Comparison of ENCODE assay signal across 17 cellular contexts in genomic region chr13:71774863-71775262, GRCh38.
DNase-seq lines count a peak whose midpoint lies in the region; ATAC-seq and TF ChIP-seq lines count a peak whose summit lies in the region.
"Had no signal": no experiment of that assay in that cellular context is flagged by ENCODE, and none has a peak within 500 bp of the region (broad histone marks: within the 10 kb centered on the region; RNA-seq: fewer than 3 reads in every experiment).

No MANE protein-coding gene starts in this region.

- H3K9me3 Mint-ChIP-seq in WTC11 (no peaks in the 10 kb centered on the region), mesothelial cell of epicardium (no peaks in the 10 kb centered on the region)
- no peaks in the 10 kb centered on the region for H3K9me3 Mint-ChIP-seq in activated T-cell treated with anti-CD3 and anti-CD28 coated beads, Interleukin-2, amount 50 U/mL, for 4 hours
- H3K9me3 Mint-ChIP-seq: CD4-positive, alpha-beta T cell; CD8-positive, alpha-beta T cell had no signal

- H3K27ac ChIP-seq in HEK293 (ENCODE audit: extremely low read depth, low read depth, low read length), result no peak overlapping the region
- no peak overlapping the region for H3K27ac ChIP-seq in caudate nucleus (ENCODE audit: low read depth, low read length)
- H3K27ac ChIP-seq: 22Rv1; A549; BLaER1 treated with 17β-estradiol and CSF1 and Interleukin-3, amounts not matched to agents 10 nM and 100 nM; C4-2B had no signal

- H3K4me3 Mint-ChIP-seq in WTC11, result no peak overlapping the region
- no peak overlapping the region for H3K4me3 Mint-ChIP-seq in mesothelial cell of epicardium
- H3K4me3 Mint-ChIP-seq in activated T-cell treated with anti-CD3 and anti-CD28 coated beads, Interleukin-2, amount 50 U/mL, for 4 hours, result no peak overlapping the region
- H3K4me3 Mint-ChIP-seq: B cell; CD4-positive, alpha-beta T cell; CD8-positive, alpha-beta T cell had no signal

- no peaks in the 10 kb centered on the region for H3K4me1 Mint-ChIP-seq in WTC11
- peaks cover 54% of the 10 kb centered on the region for H3K4me1 Mint-ChIP-seq in mesothelial cell of epicardium
- no peaks in the 10 kb centered on the region for H3K4me1 Mint-ChIP-seq in activated T-cell treated with anti-CD3 and anti-CD28 coated beads, Interleukin-2, amount 50 U/mL, for 4 hours (ENCODE audit: low read depth)
- H3K4me1 Mint-ChIP-seq: B cell had no signal

- H3K36me3 Mint-ChIP-seq in WTC11 (no peaks in the 10 kb centered on the region), mesothelial cell of epicardium (peaks cover 2% of the 10 kb centered on the region)
- H3K36me3 Mint-ChIP-seq in activated T-cell treated with anti-CD3 and anti-CD28 coated beads, Interleukin-2, amount 50 U/mL, for 4 hours (ENCODE audit: insufficient read depth), result no peaks in the 10 kb centered on the region
- H3K36me3 Mint-ChIP-seq: CD8-positive, alpha-beta T cell had no signal

- H3K27me3 Mint-ChIP-seq in WTC11 (ENCODE audit: low read depth) (no peaks in the 10 kb centered on the region), mesothelial cell of epicardium (ENCODE audit: low read depth) (no peaks in the 10 kb centered on the region)
- H3K27me3 Mint-ChIP-seq in activated T-cell treated with anti-CD3 and anti-CD28 coated beads, Interleukin-2, amount 50 U/mL, for 4 hours (ENCODE audit: low read depth), result no peaks in the 10 kb centered on the region
- H3K27me3 Mint-ChIP-seq: B cell; CD4-positive, alpha-beta T cell had no signal

- no peak overlapping the region for H3K4me3 ChIP-seq in HEK293 (ENCODE audit: low read depth, low read length)
- H3K4me3 ChIP-seq: A549; BLaER1 treated with 17β-estradiol and CSF1 and Interleukin-3, amounts not matched to agents 10 nM and 100 nM had no signal

- no peak for ATAC-seq in WTC11
- ATAC-seq in activated T-cell treated with anti-CD3 and anti-CD28 coated beads, Interleukin-2, amount 50 U/mL, for 4 hours, result no peak
- ATAC-seq: A549; CD8-positive, alpha-beta T cell had no signal

- H3K9me3 ChIP-seq in HEK293 (ENCODE audit: control insufficient read depth, insufficient read depth, low read depth, low read length), result no peaks in the 10 kb centered on the region
- H3K9me3 ChIP-seq: A549; BLaER1 treated with 17β-estradiol and CSF1 and Interleukin-3, amounts not matched to agents 10 nM and 100 nM; Caco-2 had no signal

- CTCF ChIA-PET in HEK293 (lab: Yijun Ruan, JAX) (no interaction called here), WTC11 (lab: Charles Lee) (no interaction called here)

- no peaks in the 10 kb centered on the region for H3K36me3 ChIP-seq in HEK293 (ENCODE audit: control insufficient read depth in 2 of 2, insufficient read depth in 1 of 2, low read length in 2 of 2)
- H3K36me3 ChIP-seq: BLaER1 treated with 17β-estradiol and CSF1 and Interleukin-3, amounts not matched to agents 10 nM and 100 nM had no signal

- H3K4me1 ChIP-seq in HEK293 (ENCODE audit: control insufficient read depth, insufficient read depth, low read length), result no peaks in the 10 kb centered on the region
- H3K4me1 ChIP-seq: A549; BLaER1 treated with 17β-estradiol and CSF1 and Interleukin-3, amounts not matched to agents 10 nM and 100 nM had no signal

- TF ChIP-seq CTCF in HEK293 (tag by site-specific recombination; IDR thresholded peaks at IDR 0.05) (no peak), WTC11 (IDR thresholded peaks at IDR 0.05) (no peak), mesothelial cell of epicardium (IDR thresholded peaks at IDR 0.05; ENCODE audit: unreplicated experiment) (no peak)

- H3K27ac Mint-ChIP-seq in WTC11, result no peak overlapping the region
- peak overlapping the region; percentile 43 for H3K27ac Mint-ChIP-seq in mesothelial cell of epicardium
- H3K27ac Mint-ChIP-seq: B cell; CD4-positive, alpha-beta T cell; CD8-positive, alpha-beta T cell had no signal

- POLR2A ChIA-PET in HEK293 (lab: Yijun Ruan, JAX), result no interaction called here
- POLR2A ChIA-PET in WTC11 (lab: Charles Lee), result no interaction called here

- DNase-seq in WTC11 (ENCODE audit: low spot score) (no peak), mesothelial cell of epicardium (ENCODE audit: low spot score in 2 of 2, unreplicated experiment in 2 of 2) (no peak), caudate nucleus (lab: John Stamatoyannopoulos, UW) (no peak)
- DNase-seq in activated T-cell treated with anti-CD3 and anti-CD28 coated beads, Interleukin-2, amount 50 U/mL, for 4 hours, result no peak
- DNase-seq: AML-193; Caco-2; Calu3; CD4-positive, alpha-beta T cell; CD8-positive, alpha-beta T cell; DMS79 treated with DMSO at 0.1 percent for 48 hours; GF-D8 had no signal

TF ChIP-seq in HEK293, 187 proteins besides CTCF, POLR2A, EP300 and RAD21:
- TF ChIP-seq ZNF362 (tag by site-specific recombination; IDR thresholded peaks at IDR 0.05) (peak; percentile 53; the same call in 1 of the 2 replicates), OVOL3 (tag by site-specific recombination; IDR thresholded peaks at IDR 0.05) (no peak), ZNF121 (tag by site-specific recombination; IDR thresholded peaks at IDR 0.05) (peak; percentile 62; the same call in 1 of the 2 replicates)

TF ChIP-seq in WTC11, 78 proteins besides CTCF, POLR2A, EP300 and RAD21:
- TF ChIP-seq TCF7 (CRISPR knock-in tag; IDR thresholded peaks at IDR 0.05; ENCODE audit: low read depth) (no peak), PREB (CRISPR knock-in tag; IDR thresholded peaks at IDR 0.05; ENCODE audit: borderline replicate concordance) (no peak), NFATC4 (CRISPR knock-in tag; IDR thresholded peaks at IDR 0.05) (no peak), CDX4 (CRISPR knock-in tag; IDR thresholded peaks at IDR 0.05; ENCODE audit: borderline replicate concordance) (no peak), SMAD4 (CRISPR knock-in tag; IDR thresholded peaks at IDR 0.05) (no peak), RORB (CRISPR knock-in tag; IDR thresholded peaks at IDR 0.05) (no peak), ZNF121 (CRISPR knock-in tag; IDR thresholded peaks at IDR 0.05) (0 out of 2 replicates have a peak, but pooled peaks have one; percentile 26), ZNF423 (CRISPR knock-in tag; IDR thresholded peaks at IDR 0.05) (no peak)
TF ChIP-seq in WTC11: peak in this region for 1.

Comparison
In these comparisons a context has a peak if more than half of its experiments do, and no peak if none do; other contexts are left out.
1. Of the 8 proteins assayed by ChIP-seq in both HEK293 and WTC11: peak only in HEK293: none; only in WTC11: none; in both: ZNF121; in neither: 7.